ENCODE assay signal across 1 cellular context in genomic region chr7:12747687-12748306, GRCh38.
TF ChIP-seq lines count a peak whose summit lies in the region.

No MANE protein-coding gene starts in this region.

TF ChIP-seq in K562, 482 proteins besides CTCF, POLR2A, EP300 and RAD21 (continued from another document):
- TF ChIP-seq ZBTB17 (CRISPR knock-in tag; IDR thresholded peaks at IDR 0.05) (0 out of 2 replicates have a peak, but pooled peaks have one; percentile 23), POLR2H (tag; IDR thresholded peaks at IDR 0.05; ENCODE audit: low read depth) (peak; percentile 82), BACH1 (tag; IDR thresholded peaks at IDR 0.05) (peak; percentile 73), ZFP36 (IDR thresholded peaks at IDR 0.05; ENCODE audit: low read depth, low read length, partially characterized antibody) (peak; percentile 55), ZNF639 (CRISPR knock-in tag; conservative IDR thresholded peaks at IDR 0.05 in 1 of 2, IDR thresholded peaks at IDR 0.05 in 1 of 2) (0 out of 4 replicates have a peak, but pooled peaks of 1 of the 2 experiments have one; percentile 15), ARNT (IDR thresholded peaks at IDR 0.05) (0 out of 4 replicates have a peak, but pooled peaks of 1 of the 2 experiments have one; percentile 47), ATF3 (IDR thresholded peaks at IDR 0.05) (peak; percentile 73), ATF3 (CRISPR knock-in tag; conservative IDR thresholded peaks at IDR 0.05) (0 out of 2 replicates have a peak, but pooled peaks have one; percentile 30), MTA1 (IDR thresholded peaks at IDR 0.05; ENCODE audit: borderline replicate concordance) (no peak)
